Comparison of ENCODE assay signal across 24 cellular contexts in genomic region chr7:10612950-10613349, GRCh38.
"Had no signal": no experiment of that assay in that cellular context is flagged by ENCODE, and none has a peak within 500 bp of the region (broad histone marks: within the 10 kb centered on the region; RNA-seq: fewer than 3 reads in every experiment).

No MANE protein-coding gene starts in this region.

- H3K27ac ChIP-seq: colonic mucosa, epithelial cell of prostate, esophagus squamous epithelium, gastrocnemius medialis, heart right ventricle, left lung, lower lobe of right lung had no signal

- FAIRE-seq: endometrium, islet of Langerhans, keratinocyte had no signal

- H3K36me3 ChIP-seq: colonic mucosa, esophagus squamous epithelium, gastrocnemius medialis, heart right ventricle, left lung, lower lobe of right lung had no signal

- H3K27me3 ChIP-seq: colonic mucosa, esophagus squamous epithelium, gastrocnemius medialis, heart right ventricle, left lung had no signal

- H3K4me1 ChIP-seq: colonic mucosa, esophagus squamous epithelium, gastrocnemius medialis, heart right ventricle, left lung, lower lobe of right lung had no signal

- DNase-seq: colonic mucosa; cortex of kidney; effector CD8-positive, alpha-beta T cell; effector memory CD8-positive, alpha-beta T cell; endodermal cell; erythroblast; esophagus squamous epithelium; foreskin fibroblast; foreskin melanocyte; gastrocnemius medialis; glutamatergic neuron; head of caudate nucleus; heart right ventricle; hippocampal formation; left cardiac atrium; left lung; left ventricle myocardium superior; lower lobe of right lung; mesenchymal stem cell had no signal

- H3K9me3 ChIP-seq: colonic mucosa, esophagus squamous epithelium, gastrocnemius medialis, heart right ventricle, left lung, lower lobe of right lung had no signal

- ATAC-seq: effector memory CD8-positive, alpha-beta T cell; esophagus mucosa; gastrocnemius medialis; heart right ventricle; left cardiac atrium; left lung; left ventricle myocardium superior; lower lobe of right lung had no signal

- H3K4me3 ChIP-seq: colonic mucosa, esophagus squamous epithelium, gastrocnemius medialis, heart right ventricle, left lung, lower lobe of right lung had no signal
